In genomic region chr3:4989649-4989966, GRCh38 we compare ENCODE assay signal across 1 cellular context.
TF ChIP-seq lines count a peak whose summit lies in the region.

No MANE protein-coding gene starts in this region.

TF ChIP-seq in K562, 482 proteins besides CTCF, POLR2A, EP300 and RAD21:
- TF ChIP-seq PCBP1 (IDR thresholded peaks at IDR 0.05; ENCODE audit: low read depth, low read length, poor library complexity, severe bottlenecking) (no peak), CREB3 (tag; conservative IDR thresholded peaks at IDR 0.05; ENCODE audit: low read depth) (0 out of 2 replicates have a peak, but pooled peaks have one; percentile 5), HDGF (IDR thresholded peaks at IDR 0.05) (0 out of 2 replicates have a peak, but pooled peaks have one; percentile 10), STAT5A (IDR thresholded peaks at IDR 0.05; ENCODE audit: borderline replicate concordance, low read length) (no peak), EGR1 (conservative IDR thresholded peaks at IDR 0.05) (0 out of 2 replicates have a peak, but pooled peaks have one; percentile 41), ZNF384 (IDR thresholded peaks at IDR 0.05; ENCODE audit: low read depth, low read length) (0 out of 2 replicates have a peak, but pooled peaks have one; percentile 16), ZBTB11 (CRISPR knock-in tag; IDR thresholded peaks at IDR 0.05) (peak in 1 of 3 experiments; percentile 16; a peak in 1 of 6 replicates), ZNF76 (CRISPR knock-in tag; IDR thresholded peaks at IDR 0.05; ENCODE audit: borderline replicate concordance) (no peak), NFE2 (IDR thresholded peaks at IDR 0.05; ENCODE audit: low read depth) (no peak), ETV5 (CRISPR knock-in tag; IDR thresholded peaks at IDR 0.05; ENCODE audit: low read depth) (no peak), ZFP91 (CRISPR knock-in tag; IDR thresholded peaks at IDR 0.05) (no peak), ZNF584 (CRISPR knock-in tag; IDR thresholded peaks at IDR 0.05; ENCODE audit: low read depth) (0 out of 2 replicates have a peak, but pooled peaks have one; percentile 42), JUNB (CRISPR knock-in tag; conservative IDR thresholded peaks at IDR 0.05) (0 out of 2 replicates have a peak, but pooled peaks have one; percentile 16), ZNF766 (CRISPR knock-in tag; conservative IDR thresholded peaks at IDR 0.05) (0 out of 2 replicates have a peak, but pooled peaks have one; percentile 8), PHF21A (IDR thresholded peaks at IDR 0.05; ENCODE audit: borderline replicate concordance, low read depth) (peak; percentile 2; the same call in 1 of the 2 replicates), HDAC2 (IDR thresholded peaks at IDR 0.05) (peak; percentile 10; the same call in 1 of the 2 replicates), RBFOX2 (IDR thresholded peaks at IDR 0.05; ENCODE audit: low read depth, low read length) (peak; percentile 15; the same call in 1 of the 2 replicates), ARNT (IDR thresholded peaks at IDR 0.05) (0 out of 4 replicates have a peak, but pooled peaks of 1 of the 2 experiments have one; percentile 4)
- TF ChIP-seq, protein P1, sequence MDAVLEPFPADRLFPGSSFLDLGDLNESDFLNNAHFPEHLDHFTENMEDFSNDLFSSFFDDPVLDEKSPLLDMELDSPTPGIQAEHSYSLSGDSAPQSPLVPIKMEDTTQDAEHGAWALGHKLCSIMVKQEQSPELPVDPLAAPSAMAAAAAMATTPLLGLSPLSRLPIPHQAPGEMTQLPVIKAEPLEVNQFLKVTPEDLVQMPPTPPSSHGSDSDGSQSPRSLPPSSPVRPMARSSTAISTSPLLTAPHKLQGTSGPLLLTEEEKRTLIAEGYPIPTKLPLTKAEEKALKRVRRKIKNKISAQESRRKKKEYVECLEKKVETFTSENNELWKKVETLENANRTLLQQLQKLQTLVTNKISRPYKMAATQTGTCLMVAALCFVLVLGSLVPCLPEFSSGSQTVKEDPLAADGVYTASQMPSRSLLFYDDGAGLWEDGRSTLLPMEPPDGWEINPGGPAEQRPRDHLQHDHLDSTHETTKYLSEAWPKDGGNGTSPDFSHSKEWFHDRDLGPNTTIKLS (IDR thresholded peaks at IDR 0.05; ENCODE audit: borderline replicate concordance, low read depth) = no peak
- TF ChIP-seq, protein P2, sequence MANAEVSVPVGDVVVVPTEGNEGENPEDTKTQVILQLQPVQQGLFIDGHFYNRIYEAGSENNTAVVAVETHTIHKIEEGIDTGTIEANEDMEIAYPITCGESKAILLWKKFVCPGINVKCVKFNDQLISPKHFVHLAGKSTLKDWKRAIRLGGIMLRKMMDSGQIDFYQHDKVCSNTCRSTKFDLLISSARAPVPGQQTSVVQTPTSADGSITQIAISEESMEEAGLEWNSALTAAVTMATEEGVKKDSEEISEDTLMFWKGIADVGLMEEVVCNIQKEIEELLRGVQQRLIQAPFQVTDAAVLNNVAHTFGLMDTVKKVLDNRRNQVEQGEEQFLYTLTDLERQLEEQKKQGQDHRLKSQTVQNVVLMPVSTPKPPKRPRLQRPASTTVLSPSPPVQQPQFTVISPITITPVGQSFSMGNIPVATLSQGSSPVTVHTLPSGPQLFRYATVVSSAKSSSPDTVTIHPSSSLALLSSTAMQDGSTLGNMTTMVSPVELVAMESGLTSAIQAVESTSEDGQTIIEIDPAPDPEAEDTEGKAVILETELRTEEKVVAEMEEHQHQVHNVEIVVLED (CRISPR knock-in tag; IDR thresholded peaks at IDR 0.05) = no peak
- TF ChIP-seq, protein P3, sequence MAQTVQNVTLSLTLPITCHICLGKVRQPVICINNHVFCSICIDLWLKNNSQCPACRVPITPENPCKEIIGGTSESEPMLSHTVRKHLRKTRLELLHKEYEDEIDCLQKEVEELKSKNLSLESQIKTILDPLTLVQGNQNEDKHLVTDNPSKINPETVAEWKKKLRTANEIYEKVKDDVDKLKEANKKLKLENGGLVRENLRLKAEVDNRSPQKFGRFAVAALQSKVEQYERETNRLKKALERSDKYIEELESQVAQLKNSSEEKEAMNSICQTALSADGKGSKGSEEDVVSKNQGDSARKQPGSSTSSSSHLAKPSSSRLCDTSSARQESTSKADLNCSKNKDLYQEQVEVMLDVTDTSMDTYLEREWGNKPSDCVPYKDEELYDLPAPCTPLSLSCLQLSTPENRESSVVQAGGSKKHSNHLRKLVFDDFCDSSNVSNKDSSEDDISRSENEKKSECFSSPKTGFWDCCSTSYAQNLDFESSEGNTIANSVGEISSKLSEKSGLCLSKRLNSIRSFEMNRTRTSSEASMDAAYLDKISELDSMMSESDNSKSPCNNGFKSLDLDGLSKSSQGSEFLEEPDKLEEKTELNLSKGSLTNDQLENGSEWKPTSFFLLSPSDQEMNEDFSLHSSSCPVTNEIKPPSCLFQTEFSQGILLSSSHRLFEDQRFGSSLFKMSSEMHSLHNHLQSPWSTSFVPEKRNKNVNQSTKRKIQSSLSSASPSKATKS (CRISPR knock-in tag; IDR thresholded peaks at IDR 0.05) = 0 out of 2 replicates have a peak, but pooled peaks have one; percentile 19
- TF ChIP-seq, protein P4, sequence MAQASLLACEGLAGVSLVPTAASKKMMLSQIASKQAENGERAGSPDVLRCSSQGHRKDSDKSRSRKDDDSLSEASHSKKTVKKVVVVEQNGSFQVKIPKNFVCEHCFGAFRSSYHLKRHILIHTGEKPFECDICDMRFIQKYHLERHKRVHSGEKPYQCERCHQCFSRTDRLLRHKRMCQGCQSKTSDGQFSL (CRISPR knock-in tag; IDR thresholded peaks at IDR 0.05) = no peak
- TF ChIP-seq, protein P4 (tag; IDR thresholded peaks at IDR 0.05) = 0 out of 4 replicates have a peak, but pooled peaks of 1 of the 2 experiments have one; percentile 1
- TF ChIP-seq, protein P5, sequence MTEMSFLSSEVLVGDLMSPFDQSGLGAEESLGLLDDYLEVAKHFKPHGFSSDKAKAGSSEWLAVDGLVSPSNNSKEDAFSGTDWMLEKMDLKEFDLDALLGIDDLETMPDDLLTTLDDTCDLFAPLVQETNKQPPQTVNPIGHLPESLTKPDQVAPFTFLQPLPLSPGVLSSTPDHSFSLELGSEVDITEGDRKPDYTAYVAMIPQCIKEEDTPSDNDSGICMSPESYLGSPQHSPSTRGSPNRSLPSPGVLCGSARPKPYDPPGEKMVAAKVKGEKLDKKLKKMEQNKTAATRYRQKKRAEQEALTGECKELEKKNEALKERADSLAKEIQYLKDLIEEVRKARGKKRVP (CRISPR knock-in tag; IDR thresholded peaks at IDR 0.05) = peak; percentile 59; the same call in 1 of the 2 replicates
